Comparison of ENCODE assay signal across 9 cellular contexts in the genomic region with DNA sequence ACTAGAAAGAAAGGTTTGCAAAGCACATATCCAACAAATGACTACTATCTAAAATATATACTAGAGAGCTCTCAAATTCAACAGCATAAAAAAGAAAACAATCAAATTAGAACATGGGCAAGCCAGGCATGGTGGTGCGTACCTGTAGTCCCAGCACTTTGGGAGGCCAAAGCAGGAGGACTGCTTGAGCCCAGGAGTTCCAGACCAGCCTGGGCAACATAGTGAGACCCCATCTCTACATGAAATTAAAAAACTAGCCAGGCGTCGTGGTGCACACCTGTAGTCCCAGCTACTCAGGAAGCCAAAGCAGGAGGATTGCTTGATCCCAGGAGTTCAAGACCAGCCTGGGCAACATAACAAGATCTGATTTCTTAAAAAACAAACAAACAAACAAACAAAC. TPM values are rescaled to one million over a fixed set of nuclear protein-coding genes. Genes with fewer than 3 reads are reported as not detected.
"Had no signal": no experiment of that assay in that cellular context is flagged by ENCODE, and none has a peak within 500 bp of the region (broad histone marks: within the 10 kb centered on the region; RNA-seq: fewer than 3 reads in every experiment).

No MANE protein-coding gene starts in this region.

RNA-seq across cellular contexts. Expression of gene CALR3, which starts 47.1 kb away (rescaled TPM):
- total RNA-seq: dermis blood vessel endothelial cell, glomerular endothelial cell, lower leg skin, mesothelial cell of epicardium, myocyte, posterior vena cava, smooth muscle cell, suprapubic skin, upper lobe of right lung had no signal
- polyA plus RNA-seq: smooth muscle cell had no signal
